8 cellular contexts compared by ENCODE assay signal in the genomic region with DNA sequence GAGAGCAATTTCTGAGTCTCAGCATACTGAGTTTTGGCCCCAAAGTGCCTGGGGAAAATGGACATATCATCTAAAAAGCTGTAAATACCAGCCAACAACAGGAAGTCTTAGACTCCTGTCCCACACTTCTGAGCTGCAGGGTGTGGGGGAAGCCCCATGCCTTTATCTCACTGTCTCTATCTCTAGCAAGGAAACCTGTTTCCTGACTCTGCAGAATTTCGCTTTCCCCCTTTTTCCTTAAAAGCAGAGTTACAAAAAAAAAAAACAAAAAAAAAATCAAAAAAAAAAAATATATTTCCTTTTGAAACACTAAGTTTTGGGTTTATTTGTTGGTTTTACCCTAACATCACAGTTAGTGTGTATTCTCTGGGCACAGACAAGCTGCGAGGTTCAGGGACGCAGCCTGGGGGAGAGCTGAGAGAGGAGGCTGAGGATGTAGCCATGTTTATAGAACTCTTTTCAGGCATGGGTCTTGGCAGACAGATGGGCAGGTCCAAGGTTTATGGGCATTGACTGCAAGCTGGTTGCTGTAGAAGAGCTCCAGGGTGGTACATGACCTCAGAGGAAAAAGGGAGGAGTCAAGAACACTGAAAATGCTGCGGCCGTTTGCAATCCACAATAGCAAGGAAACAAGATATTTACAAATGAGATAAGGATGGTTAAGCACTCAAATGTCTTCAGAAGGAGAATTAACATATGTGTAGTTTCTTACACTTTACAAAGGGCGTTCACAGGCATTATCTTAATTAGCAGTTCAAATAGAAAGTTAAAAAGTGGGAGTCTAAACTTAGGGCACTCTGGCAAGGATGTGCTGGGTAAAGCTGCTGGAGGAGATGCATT. TPM values are rescaled to one million over a fixed set of nuclear protein-coding genes. Genes with fewer than 3 reads are reported as not detected.
DNase-seq lines count a peak whose midpoint lies in the region; ATAC-seq, FAIRE-seq and TF ChIP-seq lines count a peak whose summit lies in the region.

No MANE protein-coding gene starts in this region.

- FAIRE-seq in small intestine (lab: Jason Lieb, UNC): no peak

- H3K27ac ChIP-seq in small intestine (ENCODE audit: low read depth in 1 of 2, low read length in 1 of 2): peak overlapping the region; percentile 35 to 57

- H3K4me3 ChIP-seq in fibroblast of the aortic adventitia (ENCODE audit: low read depth, low read length) (peak overlapping the region; percentile 44), small intestine (ENCODE audit: low read depth in 1 of 2, low read length in 2 of 2) (no peak overlapping the region)

- no peaks in the 10 kb centered on the region for H3K36me3 ChIP-seq in small intestine (ENCODE audit: control insufficient read depth in 2 of 2, insufficient read depth in 2 of 2, low read length in 2 of 2)

- ATAC-seq in GM19452 (IDR thresholded peaks at IDR 0.05; ENCODE audit: unreplicated experiment) (peak; percentile 42), HG03439 (IDR thresholded peaks at IDR 0.05; ENCODE audit: unreplicated experiment) (peak; percentile 38), HG02970 (IDR thresholded peaks at IDR 0.05; ENCODE audit: low FRiP score, unreplicated experiment) (no peak)

- no peak for TF ChIP-seq CTCF in fibroblast of the aortic adventitia (IDR thresholded peaks at IDR 0.05; ENCODE audit: insufficient read depth, low read length)

- H3K4me1 ChIP-seq in small intestine (ENCODE audit: control insufficient read depth in 2 of 2, insufficient read depth in 1 of 2, low read depth in 1 of 2, low read length in 1 of 2): peaks cover 13 to 25% of the 10 kb centered on the region in 2 donors

- no peaks in the 10 kb centered on the region for H3K27me3 ChIP-seq in small intestine (ENCODE audit: control insufficient read depth in 2 of 2, insufficient read depth in 2 of 2, low read length in 2 of 2)

- H3K9me3 ChIP-seq in small intestine (ENCODE audit: control insufficient read depth, low read depth): no peaks in the 10 kb centered on the region

- DNase-seq in DMS 273 (lab: John Stamatoyannopoulos, UW; ENCODE audit: unreplicated experiment) (peak; percentile 78), fibroblast of the aortic adventitia (ENCODE audit: low read depth) (no peak), small intestine (peak; percentile 75), NOMO-1 (lab: John Stamatoyannopoulos, UW; ENCODE audit: unreplicated experiment in 2 of 2) (no peak)
- DNase-seq in activated CD4-positive, alpha-beta T cell treated with anti-CD3 and anti-CD28 coated beads, Interleukin-2, amount 50 U/mL, for 1 hour: peak; percentile 29

- 10 to 27% (median 14%) methylated on average over 6 of the region's 6 CpGs for WGBS in small intestine, 3 donors

RNA-seq across cellular contexts. Expression of a gene that starts 4.9 kb away (rescaled TPM):
- 44.3 and 120 TPM in 2 replicates for total RNA-seq in fibroblast of the aortic adventitia (ENCODE audit: low replicate concordance)
- polyA plus RNA-seq in small intestine: 10 to 100 TPM; 12.1 to 13.6 (median 12.7) TPM

Comparison
In these comparisons a context has a peak if more than half of its experiments do, and no peak if none do; other contexts are left out.
1. DNase-seq: peak in DMS 273 (single experiment), activated CD4-positive, alpha-beta T cell treated with anti-CD3 and anti-CD28 coated beads, Interleukin-2, amount 50 U/mL, for 1 hour (single experiment) and small intestine (single experiment); none in fibroblast of the aortic adventitia (single experiment) and NOMO-1 (0 of 2).